ENCODE assay signal across 15 cellular contexts in the genomic region with DNA sequence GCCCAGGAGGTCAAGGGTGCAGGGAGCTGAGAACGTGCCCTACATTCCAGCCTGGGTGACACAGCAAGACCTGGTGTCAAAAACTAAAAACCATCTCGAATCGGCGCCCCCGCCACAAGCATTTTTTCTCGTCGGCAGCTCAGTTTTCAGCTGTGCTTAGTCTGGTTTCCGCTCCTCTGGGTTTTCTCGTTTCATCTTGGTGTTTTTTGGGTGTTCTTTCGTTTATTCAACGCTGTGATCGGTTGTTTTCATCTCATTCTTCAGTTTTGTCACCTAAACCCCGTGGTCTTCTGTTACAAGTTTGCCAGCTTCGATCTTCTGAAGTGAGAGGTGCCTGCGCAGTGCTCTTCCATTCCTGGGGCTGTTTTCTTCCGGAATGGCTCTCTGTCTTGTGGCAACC.
DNase-seq lines count a peak whose midpoint lies in the region; ATAC-seq lines count a peak whose summit lies in the region.
"Had no signal": no experiment of that assay in that cellular context is flagged by ENCODE, and none has a peak within 500 bp of the region (broad histone marks: within the 10 kb centered on the region; RNA-seq: fewer than 3 reads in every experiment).

No MANE protein-coding gene starts in this region.

- H3K9me3 Mint-ChIP-seq in activated T-cell treated with anti-CD3 and anti-CD28 coated beads, Interleukin-2, amount 50 U/mL, for 24 hours: no peaks in the 10 kb centered on the region
- H3K9me3 Mint-ChIP-seq in T-helper 1 cell treated with Interleukin-12 subunit alpha and Interleukin-12 subunit beta and Interleukin-4 antibody, amounts not matched to agents 30 μg/mL and 1 μg/mL, for 36 hours: peaks cover 4% of the 10 kb centered on the region
- no peaks in the 10 kb centered on the region for H3K9me3 Mint-ChIP-seq in stimulated activated naive CD8-positive, alpha-beta T cell treated with anti-CD3 and anti-CD28 coated beads, Interleukin-15, amount 100 ng/mL, for 72 hours

- intact Hi-C loops in head of caudate nucleus (cut with DNase I): no loop called here

- H3K27me3 Mint-ChIP-seq in activated T-cell treated with anti-CD3 and anti-CD28 coated beads, Interleukin-2, amount 50 U/mL, for 24 hours: no peaks in the 10 kb centered on the region
- H3K27me3 Mint-ChIP-seq in T-helper 1 cell treated with Interleukin-12 subunit alpha and Interleukin-12 subunit beta and Interleukin-4 antibody, amounts not matched to agents 30 μg/mL and 1 μg/mL, for 36 hours (ENCODE audit: low read depth): peaks cover 23% of the 10 kb centered on the region
- H3K27me3 Mint-ChIP-seq in stimulated activated naive CD8-positive, alpha-beta T cell treated with anti-CD3 and anti-CD28 coated beads, Interleukin-15, amount 100 ng/mL, for 72 hours: no peaks in the 10 kb centered on the region

- no peaks in the 10 kb centered on the region for H3K36me3 Mint-ChIP-seq in activated T-cell treated with anti-CD3 and anti-CD28 coated beads, Interleukin-2, amount 50 U/mL, for 24 hours (ENCODE audit: low read depth)
- peaks cover 3% of the 10 kb centered on the region for H3K36me3 Mint-ChIP-seq in T-helper 1 cell treated with Interleukin-12 subunit alpha and Interleukin-12 subunit beta and Interleukin-4 antibody, amounts not matched to agents 30 μg/mL and 1 μg/mL, for 36 hours (ENCODE audit: low read depth)

- no peak for ATAC-seq in stimulated activated naive CD8-positive, alpha-beta T cell treated with anti-CD3 and anti-CD28 coated beads, Interleukin-15, amount 100 ng/mL, for 72 hours
- ATAC-seq: left lung had no signal

- peaks cover 42% of the 10 kb centered on the region for H3K4me1 Mint-ChIP-seq in activated T-cell treated with anti-CD3 and anti-CD28 coated beads, Interleukin-2, amount 50 U/mL, for 24 hours (ENCODE audit: low read depth)
- peaks cover 29% of the 10 kb centered on the region for H3K4me1 Mint-ChIP-seq in T-helper 1 cell treated with Interleukin-12 subunit alpha and Interleukin-12 subunit beta and Interleukin-4 antibody, amounts not matched to agents 30 μg/mL and 1 μg/mL, for 36 hours (ENCODE audit: low read depth)
- peaks cover 58% of the 10 kb centered on the region for H3K4me1 Mint-ChIP-seq in stimulated activated naive CD8-positive, alpha-beta T cell treated with anti-CD3 and anti-CD28 coated beads, Interleukin-15, amount 100 ng/mL, for 72 hours

- peak; percentile 44 for DNase-seq in activated T-cell treated with anti-CD3 and anti-CD28 coated beads, Interleukin-2, amount 50 U/mL, for 24 hours
- DNase-seq in activated T-cell treated with anti-CD3 and anti-CD28 coated beads for 4 hours (no peak), head of caudate nucleus (no peak), NCI-H2081 (lab: John Stamatoyannopoulos, UW) (no peak), medulla oblongata (ENCODE audit: extremely low spot score) (no peak)
- DNase-seq in central memory CD4-positive, alpha-beta T cell: peak; percentile 73
- DNase-seq in stimulated activated naive CD8-positive, alpha-beta T cell treated with anti-CD3 and anti-CD28 coated beads, Interleukin-15, amount 100 ng/mL, for 72 hours: no peak
- DNase-seq: activated CD8-positive, alpha-beta memory T cell treated with anti-CD3 and anti-CD28 coated beads, Interleukin-2, amount 50 U/mL, for 48 hours; DMS 273 treated with DMSO at 0.1 percent for 48 hours; NCI-H2171 treated with DMSO at 0.1 percent for 48 hours; stimulated activated CD4-positive, alpha-beta T cell treated with anti-CD3 and anti-CD28 coated beads, Interleukin-1b, Interleukin-23, amount 100 ng/mL, for 48 hours; stimulated activated CD8-positive, alpha-beta memory T cell treated with anti-CD3 and anti-CD28 coated beads, Interleukin-4, amount 100 ng/mL, for 48 hours; uterus had no signal

- peak overlapping the region; percentile 66 for H3K4me3 Mint-ChIP-seq in activated T-cell treated with anti-CD3 and anti-CD28 coated beads, Interleukin-2, amount 50 U/mL, for 24 hours
- H3K4me3 Mint-ChIP-seq in T-helper 1 cell treated with Interleukin-12 subunit alpha and Interleukin-12 subunit beta and Interleukin-4 antibody, amounts not matched to agents 30 μg/mL and 1 μg/mL, for 36 hours: peak overlapping the region; percentile 80
- H3K4me3 Mint-ChIP-seq in stimulated activated naive CD8-positive, alpha-beta T cell treated with anti-CD3 and anti-CD28 coated beads, Interleukin-15, amount 100 ng/mL, for 72 hours: peak overlapping the region; percentile 75 to 84

- peak overlapping the region; percentile 78 for H3K27ac Mint-ChIP-seq in activated T-cell treated with anti-CD3 and anti-CD28 coated beads, Interleukin-2, amount 50 U/mL, for 24 hours
- peak overlapping the region; percentile 95 for H3K27ac Mint-ChIP-seq in T-helper 1 cell treated with Interleukin-12 subunit alpha and Interleukin-12 subunit beta and Interleukin-4 antibody, amounts not matched to agents 30 μg/mL and 1 μg/mL, for 36 hours
- H3K27ac Mint-ChIP-seq in stimulated activated naive CD8-positive, alpha-beta T cell treated with anti-CD3 and anti-CD28 coated beads, Interleukin-15, amount 100 ng/mL, for 72 hours: peak overlapping the region; percentile 60 to 94

Comparison
In these comparisons a context has a peak if more than half of its experiments do, and no peak if none do; other contexts are left out.
1. DNase-seq: peak in activated T-cell treated with anti-CD3 and anti-CD28 coated beads, Interleukin-2, amount 50 U/mL, for 24 hours (single experiment) and central memory CD4-positive, alpha-beta T cell (single experiment); none in activated T-cell treated with anti-CD3 and anti-CD28 coated beads for 4 hours (single experiment), stimulated activated naive CD8-positive, alpha-beta T cell treated with anti-CD3 and anti-CD28 coated beads, Interleukin-15, amount 100 ng/mL, for 72 hours (0 of 2), head of caudate nucleus (0 of 42), NCI-H2081 (0 of 2) and medulla oblongata (single experiment).
2. Peak in every context shown above with its lines, with median percentiles within 50 percentile points of each other: H3K27ac Mint-ChIP-seq and H3K4me3 Mint-ChIP-seq.